In the genomic region with DNA sequence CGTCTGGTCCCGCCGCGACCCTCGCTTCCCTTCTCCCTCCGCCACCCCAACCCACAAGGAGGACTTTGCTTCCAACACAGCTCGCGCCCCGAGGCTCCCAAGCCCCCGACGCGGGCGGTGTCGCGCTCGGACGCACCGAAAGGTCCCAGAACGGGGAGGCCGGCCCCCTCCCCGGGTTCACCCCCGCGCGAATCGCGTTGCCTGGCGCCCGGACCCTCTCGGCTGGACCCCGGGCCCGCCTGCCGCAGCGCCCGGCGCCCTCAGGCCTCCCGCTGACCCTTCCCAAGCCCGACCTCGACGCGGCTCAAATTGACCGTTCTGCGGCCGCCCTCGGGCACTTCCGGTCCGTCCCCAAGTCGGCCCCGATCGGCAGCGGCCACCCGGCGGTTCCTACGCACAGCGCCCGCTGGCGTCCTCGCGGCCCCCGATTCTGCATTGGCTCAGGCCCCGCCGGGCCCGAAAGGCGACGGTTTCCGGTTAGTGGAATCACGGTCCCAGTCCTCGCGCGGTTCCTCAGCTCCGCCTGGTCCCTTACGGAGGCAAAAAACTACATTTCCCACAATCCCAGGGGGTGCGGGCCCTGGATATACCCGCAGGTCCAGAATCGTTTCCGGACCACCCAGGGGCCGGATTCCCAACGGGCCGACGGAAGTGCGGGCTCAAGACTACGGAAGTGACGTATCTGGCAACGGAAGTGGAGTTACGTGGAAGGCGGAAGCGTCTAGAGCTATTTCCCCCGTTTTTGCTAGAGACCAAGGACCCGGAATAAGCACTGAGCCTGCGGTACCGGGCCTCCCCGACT, we compare ENCODE assay signal across 8 cellular contexts. TPM values are rescaled to one million over a fixed set of nuclear protein-coding genes. Genes with fewer than 3 reads are reported as not detected.
DNase-seq lines count a peak whose midpoint lies in the region; ATAC-seq and TF ChIP-seq lines count a peak whose summit lies in the region.

A gene (minus strand): TSS at position 347 of the 802 bp plus-strand sequence. CDS start 451 bp downstream, outside the sequence.

- POLR2A ChIA-PET in WTC11 (lab: Charles Lee): interaction anchor here (0.6 to 2.1 kb wide), 6 partner anchors 20 to 66 kb away, joined by 3 to 12 read pairs (median 4); a partner anchor contains a TSS

- H4K20me1 ChIP-seq in smooth muscle cell (ENCODE audit: low read depth): no peaks in the 10 kb centered on the region

- H3K79me2 ChIP-seq in smooth muscle cell (ENCODE audit: low read depth): peaks cover 29% of the 10 kb centered on the region

- H3K4me1 Mint-ChIP-seq in WTC11: peaks cover 3% of the 10 kb centered on the region; the same call in 1 of the 2 replicates

- peak within 1 kb of the TSS; percentile 87 for H3K27ac Mint-ChIP-seq in WTC11

- ATAC-seq in GM18909 (IDR thresholded peaks at IDR 0.05; ENCODE audit: poor library complexity, unreplicated experiment) (peak; percentile 88), HG03175 (IDR thresholded peaks at IDR 0.05; ENCODE audit: unreplicated experiment) (peak; percentile 91), WTC11 (peak; percentile 91)

- H3K9ac ChIP-seq in smooth muscle cell (ENCODE audit: low read depth): peak within 1 kb of the TSS; percentile 98

- WGBS in smooth muscle cell (ENCODE audit: low lambda C conversion rate): under 1% methylated on average over 78 of the region's 91 CpGs

- H3F3A ChIP-seq in smooth muscle cell (ENCODE audit: low read depth): peaks cover 13% of the 10 kb centered on the region

- H3K4me3 ChIP-seq in AG09309 (ENCODE audit: control insufficient read depth, low read depth, low read length) (peak within 1 kb of the TSS; percentile 61), cardiac fibroblast (replicated peaks in 1 of 2; ENCODE audit: low read depth in 2 of 2, low read length in 2 of 2) (peak within 1 kb of the TSS; percentile 90 to 95), smooth muscle cell (peak within 1 kb of the TSS; percentile 90)

- H3K4me1 ChIP-seq in smooth muscle cell (ENCODE audit: low read depth): peaks cover 12% of the 10 kb centered on the region

- H3K27ac ChIP-seq in smooth muscle cell (ENCODE audit: low read depth): peak within 1 kb of the TSS; percentile 94

- peak within 1 kb of the TSS; percentile 82 for H3K4me3 Mint-ChIP-seq in WTC11

- H2AFZ ChIP-seq in smooth muscle cell (ENCODE audit: low read depth): peak within 1 kb of the TSS; percentile 51

- CTCF ChIA-PET in WTC11 (lab: Charles Lee): interaction anchor here (0.6 to 1.5 kb wide), 8 partner anchors 21 to 304 kb away, joined by 3 to 8 read pairs (median 4); a partner anchor contains a TSS

- peaks cover 8% of the 10 kb centered on the region; the same call in 1 of the 2 replicates for H3K36me3 Mint-ChIP-seq in WTC11

- TF ChIP-seq CTCF in AG09309 (IDR thresholded peaks at IDR 0.05; ENCODE audit: control insufficient read depth, insufficient read depth, low read depth, low read length, missing control alignments) (peak; percentile 26), WTC11 (IDR thresholded peaks at IDR 0.05) (no peak), cardiac fibroblast (IDR thresholded peaks at IDR 0.05; ENCODE audit: low read depth, low read length) (no peak), smooth muscle cell (IDR thresholded peaks at IDR 0.05; ENCODE audit: borderline replicate concordance, insufficient read depth, poor library complexity, severe bottlenecking) (peak; percentile 20)

- H3K4me2 ChIP-seq in smooth muscle cell: peak within 1 kb of the TSS; percentile 94

- no peaks in the 10 kb centered on the region for H3K9me3 Mint-ChIP-seq in WTC11

- peak; percentile 99 for DNase-seq in AG09309 (ENCODE audit: low read depth)
- peak; percentile 100 for DNase-seq in NCI-H226
- DNase-seq in WTC11 (ENCODE audit: low spot score): peak; percentile 98
- peak; percentile 100 for DNase-seq in cardiac fibroblast (ENCODE audit: low read depth in 2 of 2)
- DNase-seq in iPS-NIHi7 (ENCODE audit: extremely low spot score): peak; percentile 98
- peak; percentile 91 for DNase-seq in smooth muscle cell (lab: John Stamatoyannopoulos, UW; ENCODE audit: unreplicated experiment)

- H3K27me3 ChIP-seq in smooth muscle cell (ENCODE audit: low read depth): no peaks in the 10 kb centered on the region

- H3K36me3 ChIP-seq in smooth muscle cell (ENCODE audit: low read depth): no peaks in the 10 kb centered on the region

- no peaks in the 10 kb centered on the region for H3K9me3 ChIP-seq in smooth muscle cell (replicated peaks; ENCODE audit: low read depth)

- no peaks in the 10 kb centered on the region for H3K27me3 Mint-ChIP-seq in WTC11 (ENCODE audit: low read depth)

TF ChIP-seq in WTC11, 78 proteins besides CTCF, POLR2A, EP300 and RAD21 (continues in another document):
- TF ChIP-seq, protein P1, sequence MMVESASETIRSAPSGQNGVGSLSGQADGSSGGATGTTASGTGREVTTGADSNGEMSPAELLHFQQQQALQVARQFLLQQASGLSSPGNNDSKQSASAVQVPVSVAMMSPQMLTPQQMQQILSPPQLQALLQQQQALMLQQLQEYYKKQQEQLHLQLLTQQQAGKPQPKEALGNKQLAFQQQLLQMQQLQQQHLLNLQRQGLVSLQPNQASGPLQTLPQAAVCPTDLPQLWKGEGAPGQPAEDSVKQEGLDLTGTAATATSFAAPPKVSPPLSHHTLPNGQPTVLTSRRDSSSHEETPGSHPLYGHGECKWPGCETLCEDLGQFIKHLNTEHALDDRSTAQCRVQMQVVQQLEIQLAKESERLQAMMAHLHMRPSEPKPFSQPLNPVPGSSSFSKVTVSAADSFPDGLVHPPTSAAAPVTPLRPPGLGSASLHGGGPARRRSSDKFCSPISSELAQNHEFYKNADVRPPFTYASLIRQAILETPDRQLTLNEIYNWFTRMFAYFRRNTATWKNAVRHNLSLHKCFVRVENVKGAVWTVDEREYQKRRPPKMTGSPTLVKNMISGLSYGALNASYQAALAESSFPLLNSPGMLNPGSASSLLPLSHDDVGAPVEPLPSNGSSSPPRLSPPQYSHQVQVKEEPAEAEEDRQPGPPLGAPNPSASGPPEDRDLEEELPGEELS (CRISPR knock-in tag; IDR thresholded peaks at IDR 0.05): 0 out of 2 replicates have a peak, but pooled peaks have one; percentile 12
- TF ChIP-seq RELA (CRISPR knock-in tag; IDR thresholded peaks at IDR 0.05; ENCODE audit: borderline replicate concordance) (peak; percentile 14; the same call in 1 of the 2 replicates), KAT7 (CRISPR knock-in tag; IDR thresholded peaks at IDR 0.05; ENCODE audit: borderline replicate concordance) (peak; percentile 96), SP1 (CRISPR knock-in tag; conservative IDR thresholded peaks at IDR 0.05) (peak; percentile 95), ZNF219 (CRISPR knock-in tag; IDR thresholded peaks at IDR 0.05; ENCODE audit: borderline replicate concordance) (no peak; the same call in 1 of the 2 replicates), GRHL2 (CRISPR knock-in tag; IDR thresholded peaks at IDR 0.05; ENCODE audit: insufficient replicate concordance, severe bottlenecking) (no peak), ETV6 (CRISPR knock-in tag; IDR thresholded peaks at IDR 0.05) (peak; percentile 86), ZNF263 (CRISPR knock-in tag; IDR thresholded peaks at IDR 0.05; ENCODE audit: low read depth) (no peak), ELF4 (CRISPR knock-in tag; IDR thresholded peaks at IDR 0.05; ENCODE audit: low read depth) (0 out of 2 replicates have a peak, but pooled peaks have one; percentile 55), TCF7 (CRISPR knock-in tag; IDR thresholded peaks at IDR 0.05; ENCODE audit: low read depth) (no peak), EMX1 (CRISPR knock-in tag; IDR thresholded peaks at IDR 0.05) (no peak), JUN (CRISPR knock-in tag; IDR thresholded peaks at IDR 0.05) (peak; percentile 59; the same call in 1 of the 2 replicates)
- TF ChIP-seq, protein P2, sequence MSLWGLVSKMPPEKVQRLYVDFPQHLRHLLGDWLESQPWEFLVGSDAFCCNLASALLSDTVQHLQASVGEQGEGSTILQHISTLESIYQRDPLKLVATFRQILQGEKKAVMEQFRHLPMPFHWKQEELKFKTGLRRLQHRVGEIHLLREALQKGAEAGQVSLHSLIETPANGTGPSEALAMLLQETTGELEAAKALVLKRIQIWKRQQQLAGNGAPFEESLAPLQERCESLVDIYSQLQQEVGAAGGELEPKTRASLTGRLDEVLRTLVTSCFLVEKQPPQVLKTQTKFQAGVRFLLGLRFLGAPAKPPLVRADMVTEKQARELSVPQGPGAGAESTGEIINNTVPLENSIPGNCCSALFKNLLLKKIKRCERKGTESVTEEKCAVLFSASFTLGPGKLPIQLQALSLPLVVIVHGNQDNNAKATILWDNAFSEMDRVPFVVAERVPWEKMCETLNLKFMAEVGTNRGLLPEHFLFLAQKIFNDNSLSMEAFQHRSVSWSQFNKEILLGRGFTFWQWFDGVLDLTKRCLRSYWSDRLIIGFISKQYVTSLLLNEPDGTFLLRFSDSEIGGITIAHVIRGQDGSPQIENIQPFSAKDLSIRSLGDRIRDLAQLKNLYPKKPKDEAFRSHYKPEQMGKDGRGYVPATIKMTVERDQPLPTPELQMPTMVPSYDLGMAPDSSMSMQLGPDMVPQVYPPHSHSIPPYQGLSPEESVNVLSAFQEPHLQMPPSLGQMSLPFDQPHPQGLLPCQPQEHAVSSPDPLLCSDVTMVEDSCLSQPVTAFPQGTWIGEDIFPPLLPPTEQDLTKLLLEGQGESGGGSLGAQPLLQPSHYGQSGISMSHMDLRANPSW (CRISPR knock-in tag; conservative IDR thresholded peaks at IDR 0.05; ENCODE audit: low read depth): no peak
- TF ChIP-seq, protein P3, sequence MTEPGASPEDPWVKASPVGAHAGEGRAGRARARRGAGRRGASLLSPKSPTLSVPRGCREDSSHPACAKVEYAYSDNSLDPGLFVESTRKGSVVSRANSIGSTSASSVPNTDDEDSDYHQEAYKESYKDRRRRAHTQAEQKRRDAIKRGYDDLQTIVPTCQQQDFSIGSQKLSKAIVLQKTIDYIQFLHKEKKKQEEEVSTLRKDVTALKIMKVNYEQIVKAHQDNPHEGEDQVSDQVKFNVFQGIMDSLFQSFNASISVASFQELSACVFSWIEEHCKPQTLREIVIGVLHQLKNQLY (CRISPR knock-in tag; IDR thresholded peaks at IDR 0.05): no peak
- TF ChIP-seq, protein P4, sequence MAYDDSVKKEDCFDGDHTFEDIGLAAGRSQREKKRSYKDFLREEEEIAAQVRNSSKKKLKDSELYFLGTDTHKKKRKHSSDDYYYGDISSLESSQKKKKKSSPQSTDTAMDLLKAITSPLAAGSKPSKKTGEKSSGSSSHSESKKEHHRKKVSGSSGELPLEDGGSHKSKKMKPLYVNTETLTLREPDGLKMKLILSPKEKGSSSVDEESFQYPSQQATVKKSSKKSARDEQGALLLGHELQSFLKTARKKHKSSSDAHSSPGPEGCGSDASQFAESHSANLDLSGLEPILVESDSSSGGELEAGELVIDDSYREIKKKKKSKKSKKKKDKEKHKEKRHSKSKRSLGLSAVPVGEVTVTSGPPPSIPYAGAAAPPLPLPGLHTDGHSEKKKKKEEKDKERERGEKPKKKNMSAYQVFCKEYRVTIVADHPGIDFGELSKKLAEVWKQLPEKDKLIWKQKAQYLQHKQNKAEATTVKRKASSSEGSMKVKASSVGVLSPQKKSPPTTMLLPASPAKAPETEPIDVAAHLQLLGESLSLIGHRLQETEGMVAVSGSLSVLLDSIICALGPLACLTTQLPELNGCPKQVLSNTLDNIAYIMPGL (CRISPR knock-in tag; IDR thresholded peaks at IDR 0.05): peak; percentile 100

RNA-seq across cellular contexts. Expression of the gene that starts here (rescaled TPM):
- total RNA-seq in WTC11 (2021) (238 to 268 TPM (median 250 TPM) in 3 replicates), smooth muscle cell (60.1 and 81.8 TPM in 2 replicates)
- 214 and 245 TPM in 2 replicates for polyA plus RNA-seq in smooth muscle cell

Comparison
In these comparisons a context has a peak if more than half of its experiments do, and no peak if none do; other contexts are left out.
1. Peak in every context shown above with its lines: DNase-seq, ATAC-seq, H3K4me3 ChIP-seq and H3K27ac ChIP-seq.
2. CTCF ChIP-seq: peak in AG09309 (single experiment) and smooth muscle cell (single experiment); none in WTC11 (single experiment) and cardiac fibroblast (single experiment).